8 cellular contexts compared by ENCODE assay signal in genomic region chr17:82246365-82247174, GRCh38. TPM values are rescaled to one million over a fixed set of nuclear protein-coding genes. Genes with fewer than 3 reads are reported as not detected.
A peak's percentile ranks its signal among the peaks of the same experiment; 100 is the strongest.
DNase-seq lines count a peak whose midpoint lies in the region; ATAC-seq and TF ChIP-seq lines count a peak whose summit lies in the region.

No MANE protein-coding gene starts in this region.

- H3K4me3 ChIP-seq in esophagus squamous epithelium (no peak overlapping the region), OCI-LY7 (ENCODE audit: low read depth, low read length, poor library complexity, severe bottlenecking) (no peak overlapping the region), MG63 (no peak overlapping the region)

- 24 to 37% methylated on average over 13 to 14 of the region's 27 CpGs for WGBS in esophagus squamous epithelium, 2 donors

- POLR2A ChIA-PET in OCI-LY7 (lab: Charles Lee) = no interaction called here

- intact Hi-C loops in esophagus squamous epithelium (cut with DNase I) = no loop called here
- intact Hi-C loops in OCI-LY7 (cut with micrococcal nuclease; ENCODE audit: unreplicated experiment) = no loop called here

- H3K79me2 ChIP-seq in OCI-LY7 (ENCODE audit: insufficient read depth, low read depth, low read length) = no peaks in the 10 kb centered on the region

- no peak for TF ChIP-seq POLR2A in esophagus squamous epithelium (IDR thresholded peaks at IDR 0.05)

- no peak for TF ChIP-seq CTCF in esophagus squamous epithelium (IDR thresholded peaks at IDR 0.05)
- TF ChIP-seq CTCF in OCI-LY7 (conservative IDR thresholded peaks at IDR 0.05; ENCODE audit: low read length) = no peak

- peaks cover 42 to 91% (median 46%) of the 10 kb centered on the region in 3 donors for H3K4me1 ChIP-seq in esophagus squamous epithelium
- H3K4me1 ChIP-seq in OCI-LY7 (ENCODE audit: insufficient read depth, low read length, poor library complexity, severe bottlenecking) = no peaks in the 10 kb centered on the region

- no peak overlapping the region for H3K4me2 ChIP-seq in OCI-LY7 (ENCODE audit: low read length)

- no TSS peak for BruUV-seq in OCI-LY7 (replicated peaks; lab: Mats Ljungman, UMichigan)

- H3K36me3 ChIP-seq in esophagus squamous epithelium = peaks cover 59 to 94% (median 70%) of the 10 kb centered on the region in 3 donors
- peaks cover 92% of the 10 kb centered on the region for H3K36me3 ChIP-seq in OCI-LY7 (ENCODE audit: insufficient read depth, low read length)
- peaks cover 97% of the 10 kb centered on the region for H3K36me3 ChIP-seq in MG63

- no peaks in the 10 kb centered on the region for H3K9me3 ChIP-seq in esophagus squamous epithelium
- H3K9me3 ChIP-seq in OCI-LY7 (ENCODE audit: low read length) = no peaks in the 10 kb centered on the region
- no peaks in the 10 kb centered on the region for H3K9me3 ChIP-seq in MG63

- no peaks in the 10 kb centered on the region for H4K20me1 ChIP-seq in OCI-LY7 (ENCODE audit: insufficient read depth, low read length)

- H2AFZ ChIP-seq in OCI-LY7 (ENCODE audit: low read length) = no peak overlapping the region

- peak overlapping the region; percentile 79 to 88 (median 84) for H3K27ac ChIP-seq in esophagus squamous epithelium
- H3K27ac ChIP-seq in OCI-LY7 (ENCODE audit: low read depth, low read length, poor library complexity, severe bottlenecking) = no peak overlapping the region

- no peak for ATAC-seq in GM18868 (IDR thresholded peaks at IDR 0.05; ENCODE audit: unreplicated experiment)

- peak; percentile 89 for DNase-seq in ELR (ENCODE audit: low read depth)
- DNase-seq in RPMI7951 (ENCODE audit: low read depth) = peak; percentile 71
- no peak for DNase-seq in esophagus squamous epithelium (lab: John Stamatoyannopoulos, UW)
- peak; percentile 71 for DNase-seq in renal cortical epithelial cell (ENCODE audit: low read depth)
- no peak for DNase-seq in OCI-LY7 (ENCODE audit: low spot score)
- no peak for DNase-seq in activated CD4-positive, alpha-beta T cell treated with anti-CD3 and anti-CD28 coated beads for 4 hours
- no peak for DNase-seq in MG63

- H3K27me3 ChIP-seq in esophagus squamous epithelium = no peaks in the 10 kb centered on the region
- H3K27me3 ChIP-seq in MG63 = no peaks in the 10 kb centered on the region

- CTCF ChIA-PET in OCI-LY7 (lab: Charles Lee; ENCODE audit: unreplicated experiment) = no interaction called here

- no peaks in the 10 kb centered on the region for H3K9me2 ChIP-seq in OCI-LY7 (ENCODE audit: insufficient read depth, low read length)

RNA-seq across cellular contexts. Expression of gene SLC16A3, which starts 17.7 kb away (rescaled TPM):
- total RNA-seq in RPMI7951 (2014; rRNA removed; shearing (Covaris generic)) = 104 and 207 TPM in 2 replicates
- 10 to 100 TPM; 18.8 to 32.9 (median 21.7) TPM for total RNA-seq in esophagus squamous epithelium
- total RNA-seq in renal cortical epithelial cell = 290 and 393 TPM in 2 replicates
- 10.1 and 21.6 TPM in 2 replicates for total RNA-seq in OCI-LY7 (2014; rRNA removed; shearing (Covaris generic))
- total RNA-seq in OCI-LY7 (2022) = 28.3 and 55.0 TPM in 2 replicates
- total RNA-seq in MG63 (2014; rRNA removed; shearing (Covaris generic); ENCODE audit: low replicate concordance) = 529 and 652 TPM in 2 replicates

RNA-seq across cellular contexts. Expression of gene CSNK1D, which starts 26.9 kb away (rescaled TPM):
- total RNA-seq in RPMI7951 (2014; rRNA removed; shearing (Covaris generic)) = 20.4 and 22.6 TPM in 2 replicates
- total RNA-seq in esophagus squamous epithelium (100 to 1,000 TPM in 1 of 4 donors, 10 to 100 TPM in 3; 24.6 to 102 (median 57.1) TPM), renal cortical epithelial cell (55.4 and 115 TPM in 2 replicates), OCI-LY7 (2022) (170 and 181 TPM in 2 replicates)
- 39.7 and 53.0 TPM in 2 replicates for total RNA-seq in OCI-LY7 (2014; rRNA removed; shearing (Covaris generic))
- total RNA-seq in MG63 (2014; rRNA removed; shearing (Covaris generic); ENCODE audit: low replicate concordance) = 60.2 and 104 TPM in 2 replicates

RNA-seq across cellular contexts. Expression of gene CCDC57, which starts 33.9 kb away (rescaled TPM):
- 3.7 and 5.0 TPM in 2 replicates for total RNA-seq in RPMI7951 (2014; rRNA removed; shearing (Covaris generic))
- total RNA-seq in esophagus squamous epithelium (10 to 100 TPM in 2 of 4 donors, 1 to 10 TPM in 2; 7.9 to 22.1 (median 9.8) TPM), renal cortical epithelial cell (7.3 and 28.2 TPM in 2 replicates), OCI-LY7 (2022) (56.1 and 58.7 TPM in 2 replicates)
- total RNA-seq in OCI-LY7 (2014; rRNA removed; shearing (Covaris generic)) = 30.7 and 34.5 TPM in 2 replicates
- 6.9 and 8.2 TPM in 2 replicates for total RNA-seq in MG63 (2014; rRNA removed; shearing (Covaris generic); ENCODE audit: low replicate concordance)

Comparison
In these comparisons a context has a peak if more than half of its experiments do, and no peak if none do; other contexts are left out.
1. DNase-seq: peak in ELR (single experiment), RPMI7951 (single experiment) and renal cortical epithelial cell (single experiment); none in esophagus squamous epithelium (single experiment), OCI-LY7 (single experiment), activated CD4-positive, alpha-beta T cell treated with anti-CD3 and anti-CD28 coated beads for 4 hours (0 of 2) and MG63 (single experiment).